In genomic region chr10:86521620-86522384, GRCh38 we compare ENCODE assay signal across 8 cellular contexts. TPM values are rescaled to one million over a fixed set of nuclear protein-coding genes. Genes with fewer than 3 reads are reported as not detected.
DNase-seq lines count a peak whose midpoint lies in the region; ATAC-seq, FAIRE-seq and TF ChIP-seq lines count a peak whose summit lies in the region.

Gene WAPL, minus strand, starts transcription at chr10:86521792. Its CDS starts 3,723 bp downstream, at chr10:86518069.

- no peak within 1 kb of the TSS for H3K4me3 ChIP-seq in KMS-11 (IDR thresholded peaks at IDR 0.05; ENCODE audit: insufficient read depth, low read depth, low read length)
- H3K4me3 ChIP-seq in esophagus muscularis mucosa, result peak within 1 kb of the TSS; percentile 75 to 96 (median 80)
- H3K4me3 ChIP-seq in muscle layer of duodenum (ENCODE audit: low read depth in 1 of 2, low read length in 2 of 2), result peak within 1 kb of the TSS; percentile 90 to 93

- H3K36me3 Mint-ChIP-seq in activated T-cell treated with anti-CD3 and anti-CD28 coated beads, Interleukin-2, amount 50 U/mL, for 72 hours (ENCODE audit: insufficient read depth in 2 of 2), result peaks cover 9 to 17% of the 10 kb centered on the region in 2 donors

- H3K4me2 ChIP-seq in KMS-11, result peak within 1 kb of the TSS; percentile 95

- no peaks in the 10 kb centered on the region for H3K9me3 ChIP-seq in esophagus muscularis mucosa
- H3K9me3 ChIP-seq in muscle layer of duodenum (ENCODE audit: control insufficient read depth in 1 of 2, low read length in 2 of 2), result no peaks in the 10 kb centered on the region

- peak; percentile 94 for ATAC-seq in GM21786 (IDR thresholded peaks at IDR 0.05; ENCODE audit: unreplicated experiment)
- peak; percentile 95 to 96 for ATAC-seq in activated T-cell treated with anti-CD3 and anti-CD28 coated beads, Interleukin-2, amount 50 U/mL, for 72 hours (replicated peaks in 1 of 2)

- peaks cover 61% of the 10 kb centered on the region for H3K79me2 ChIP-seq in KMS-11 (ENCODE audit: insufficient read depth, low read depth)

- DNase-seq in DMS79 treated with DMSO at 0.1 percent for 48 hours (lab: John Stamatoyannopoulos, UW), result peak; percentile 81
- peak; percentile 84 for DNase-seq in RCC 7860 (ENCODE audit: low spot score)
- peak; percentile 96 to 97 for DNase-seq in activated T-cell treated with anti-CD3 and anti-CD28 coated beads, Interleukin-2, amount 50 U/mL, for 72 hours
- peak; percentile 98 for DNase-seq in esophagus muscularis mucosa (ENCODE audit: extremely low spot score)
- peak; percentile 85 for DNase-seq in stimulated activated CD8-positive, alpha-beta memory T cell treated with anti-CD3 and anti-CD28 coated beads, Interleukin-7, amount 100 ng/mL, for 24 hours (ENCODE audit: low read depth)

- H3K9ac ChIP-seq in KMS-11, result peak within 1 kb of the TSS; percentile 84

- WGBS in esophagus muscularis mucosa, result under 1% methylated on average over 57 of the region's 91 CpGs

- H3K9me3 Mint-ChIP-seq in activated T-cell treated with anti-CD3 and anti-CD28 coated beads, Interleukin-2, amount 50 U/mL, for 72 hours, result no peaks in the 10 kb centered on the region

- H3K36me3 ChIP-seq in KMS-11 (ENCODE audit: insufficient read depth) (no peaks in the 10 kb centered on the region), esophagus muscularis mucosa (peaks cover 0 to 17% (median 7%) of the 10 kb centered on the region in 4 donors), muscle layer of duodenum (ENCODE audit: control insufficient read depth in 1 of 2, insufficient read depth in 2 of 2, low read length in 2 of 2) (peaks cover 0 to 5% of the 10 kb centered on the region in 2 donors)

- H3K27ac ChIP-seq in KMS-11, result peak within 1 kb of the TSS; percentile 74
- peak within 1 kb of the TSS; percentile 93 to 99 (median 95) for H3K27ac ChIP-seq in esophagus muscularis mucosa (replicated peaks in 1 of 4)
- H3K27ac ChIP-seq in muscle layer of duodenum (ENCODE audit: low read length), result peak within 1 kb of the TSS; percentile 89

- H3K27me3 ChIP-seq in KMS-11 (ENCODE audit: insufficient read depth, low read depth) (no peaks in the 10 kb centered on the region), esophagus muscularis mucosa (no peaks in the 10 kb centered on the region), muscle layer of duodenum (ENCODE audit: low read depth, low read length) (no peaks in the 10 kb centered on the region)

- H2AFZ ChIP-seq in KMS-11 (ENCODE audit: low read depth), result peak within 1 kb of the TSS; percentile 89

- TF ChIP-seq CTCF in KMS-11 (conservative IDR thresholded peaks at IDR 0.05; ENCODE audit: low read depth, low read length), result no peak
- no peak for TF ChIP-seq CTCF in esophagus muscularis mucosa (IDR thresholded peaks at IDR 0.05)

- H3K4me3 Mint-ChIP-seq in activated T-cell treated with anti-CD3 and anti-CD28 coated beads, Interleukin-2, amount 50 U/mL, for 72 hours, result peak within 1 kb of the TSS; percentile 91 to 94

- intact Hi-C loops in esophagus muscularis mucosa (cut with DNase I), result loop anchor here (5.0 kb wide), 2 partner anchors 65 to 160 kb away; no protein-coding TSS in a partner anchor

- peak within 1 kb of the TSS; percentile 98 for H3K27ac Mint-ChIP-seq in activated T-cell treated with anti-CD3 and anti-CD28 coated beads, Interleukin-2, amount 50 U/mL, for 72 hours

- H4K20me1 ChIP-seq in KMS-11 (ENCODE audit: insufficient read depth), result peaks cover 16% of the 10 kb centered on the region; the same call in 1 of the 2 replicates

- no peak for TF ChIP-seq EP300 in esophagus muscularis mucosa (IDR thresholded peaks at IDR 0.05)

- H3K4me1 ChIP-seq in KMS-11 (ENCODE audit: low read depth, poor library complexity, severe bottlenecking) (peaks cover 23% of the 10 kb centered on the region), esophagus muscularis mucosa (peaks cover 43 to 72% (median 64%) of the 10 kb centered on the region in 4 donors), muscle layer of duodenum (ENCODE audit: control insufficient read depth in 1 of 2, insufficient read depth in 2 of 2, low read length in 2 of 2) (peaks cover 14 to 40% of the 10 kb centered on the region in 2 donors)

- no peak for FAIRE-seq in RCC 7860 (lab: Jason Lieb, UNC)

- H3K4me1 Mint-ChIP-seq in activated T-cell treated with anti-CD3 and anti-CD28 coated beads, Interleukin-2, amount 50 U/mL, for 72 hours (ENCODE audit: low read depth), result peaks cover 62% of the 10 kb centered on the region

- H3K27me3 Mint-ChIP-seq in activated T-cell treated with anti-CD3 and anti-CD28 coated beads, Interleukin-2, amount 50 U/mL, for 72 hours (ENCODE audit: low read depth), result no peaks in the 10 kb centered on the region

- peak; percentile 60 for TF ChIP-seq POLR2A in esophagus muscularis mucosa (IDR thresholded peaks at IDR 0.05; ENCODE audit: low read depth)

RNA-seq across cellular contexts. Expression of gene WAPL, which starts in this region (rescaled TPM):
- 10 to 100 TPM; 53.6 to 57.6 TPM for total RNA-seq in activated T-cell treated with anti-CD3 and anti-CD28 coated beads, Interleukin-2, amount 50 U/mL, for 72 hours
- total RNA-seq in esophagus muscularis mucosa, result 10 to 100 TPM; 34.2 to 40.5 (median 39.3) TPM
